In the genomic region with DNA sequence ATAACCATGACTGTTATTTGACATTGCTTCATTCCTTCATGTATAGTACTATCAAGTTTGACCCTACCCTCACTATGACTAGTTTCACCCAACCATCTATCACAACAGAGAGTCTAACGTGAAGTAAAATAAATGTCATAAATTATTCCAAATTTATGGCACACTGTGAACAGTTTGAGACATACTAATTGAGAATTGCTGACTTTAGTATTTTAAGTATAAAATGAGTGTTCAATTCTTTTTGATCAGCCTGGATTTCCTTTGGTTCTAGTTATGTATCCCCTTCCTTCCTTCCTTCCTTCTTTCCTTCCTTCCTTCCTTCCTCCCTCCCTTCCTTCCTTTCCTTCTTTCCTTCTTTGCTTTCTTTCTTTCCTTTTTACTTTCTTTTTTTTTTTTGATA, we compare ENCODE assay signal across 1 cellular context.
A peak's percentile ranks its signal among the peaks of the same experiment; 100 is the strongest.
TF ChIP-seq lines count a peak whose summit lies in the region.

No MANE protein-coding gene starts in this region.

TF ChIP-seq in HepG2, 621 proteins besides CTCF, POLR2A, EP300 and RAD21:
- TF ChIP-seq, protein P1, sequence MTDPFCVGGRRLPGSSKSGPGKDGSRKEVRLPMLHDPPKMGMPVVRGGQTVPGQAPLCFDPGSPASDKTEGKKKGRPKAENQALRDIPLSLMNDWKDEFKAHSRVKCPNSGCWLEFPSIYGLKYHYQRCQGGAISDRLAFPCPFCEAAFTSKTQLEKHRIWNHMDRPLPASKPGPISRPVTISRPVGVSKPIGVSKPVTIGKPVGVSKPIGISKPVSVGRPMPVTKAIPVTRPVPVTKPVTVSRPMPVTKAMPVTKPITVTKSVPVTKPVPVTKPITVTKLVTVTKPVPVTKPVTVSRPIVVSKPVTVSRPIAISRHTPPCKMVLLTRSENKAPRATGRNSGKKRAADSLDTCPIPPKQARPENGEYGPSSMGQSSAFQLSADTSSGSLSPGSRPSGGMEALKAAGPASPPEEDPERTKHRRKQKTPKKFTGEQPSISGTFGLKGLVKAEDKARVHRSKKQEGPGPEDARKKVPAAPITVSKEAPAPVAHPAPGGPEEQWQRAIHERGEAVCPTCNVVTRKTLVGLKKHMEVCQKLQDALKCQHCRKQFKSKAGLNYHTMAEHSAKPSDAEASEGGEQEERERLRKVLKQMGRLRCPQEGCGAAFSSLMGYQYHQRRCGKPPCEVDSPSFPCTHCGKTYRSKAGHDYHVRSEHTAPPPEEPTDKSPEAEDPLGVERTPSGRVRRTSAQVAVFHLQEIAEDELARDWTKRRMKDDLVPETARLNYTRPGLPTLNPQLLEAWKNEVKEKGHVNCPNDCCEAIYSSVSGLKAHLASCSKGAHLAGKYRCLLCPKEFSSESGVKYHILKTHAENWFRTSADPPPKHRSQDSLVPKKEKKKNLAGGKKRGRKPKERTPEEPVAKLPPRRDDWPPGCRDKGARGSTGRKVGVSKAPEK (CRISPR knock-in tag; IDR thresholded peaks at IDR 0.05; ENCODE audit: borderline replicate concordance): no peak
- peak; percentile 53 to 64; a peak in 3 of 4 replicates for TF ChIP-seq MAFK (conservative IDR thresholded peaks at IDR 0.05 in 1 of 2, IDR thresholded peaks at IDR 0.05 in 1 of 2; ENCODE audit: low read length in 2 of 2)
- TF ChIP-seq MAFF (IDR thresholded peaks at IDR 0.05; ENCODE audit: low read depth, low read length): peak; percentile 48; the same call in 1 of the 2 replicates
